1 cellular context compared by ENCODE assay signal in the genomic region with DNA sequence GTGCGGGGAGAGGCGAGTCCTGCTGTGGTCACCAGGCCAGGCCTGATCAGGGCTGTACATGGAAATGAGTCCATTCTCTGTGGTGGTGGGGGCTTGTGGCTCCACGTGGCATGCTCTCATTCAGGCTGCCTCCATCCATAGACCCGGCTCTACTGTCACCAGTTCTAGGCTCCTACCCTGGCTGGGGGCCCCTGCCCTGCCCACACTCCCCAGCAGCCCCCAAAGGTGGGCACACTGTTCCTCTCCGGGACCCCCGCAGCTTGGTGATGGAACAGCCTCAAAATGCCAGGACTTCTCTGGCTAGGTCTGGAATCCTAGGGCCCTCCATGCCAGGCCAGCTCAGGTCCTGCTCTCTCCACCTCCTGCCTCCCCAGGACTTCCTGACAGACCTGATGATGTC.
TF ChIP-seq lines count a peak whose summit lies in the region.

No MANE protein-coding gene starts in this region.

TF ChIP-seq in HCT116, 20 proteins besides CTCF, POLR2A, EP300 and RAD21:
- TF ChIP-seq, protein P1, sequence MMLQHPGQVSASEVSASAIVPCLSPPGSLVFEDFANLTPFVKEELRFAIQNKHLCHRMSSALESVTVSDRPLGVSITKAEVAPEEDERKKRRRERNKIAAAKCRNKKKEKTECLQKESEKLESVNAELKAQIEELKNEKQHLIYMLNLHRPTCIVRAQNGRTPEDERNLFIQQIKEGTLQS (IDR thresholded peaks at IDR 0.05), result no peak
- no peak for TF ChIP-seq EZH2phosphoT487 (IDR thresholded peaks at IDR 0.05; ENCODE audit: borderline replicate concordance)
- no peak for TF ChIP-seq FOSL1 (IDR thresholded peaks at IDR 0.05; ENCODE audit: low read depth)
- no peak for TF ChIP-seq ZNF274 (IDR thresholded peaks at IDR 0.05; ENCODE audit: low read depth, low read length)
- TF ChIP-seq YY1 (IDR thresholded peaks at IDR 0.05; ENCODE audit: extremely low read depth, insufficient replicate concordance, low read depth, low read length), result no peak
- TF ChIP-seq ZFX (IDR thresholded peaks at IDR 0.05), result no peak
